ENCODE assay signal across 32 cellular contexts in genomic region chr1:26215246-26215645, GRCh38. TPM values are rescaled to one million over a fixed set of nuclear protein-coding genes. Genes with fewer than 3 reads are reported as not detected.
"Had no signal": no experiment of that assay in that cellular context is flagged by ENCODE, and none has a peak within 500 bp of the region (broad histone marks: within the 10 kb centered on the region; RNA-seq: fewer than 3 reads in every experiment).

No MANE protein-coding gene starts in this region.

- ATAC-seq: effector memory CD8-positive, alpha-beta T cell; esophagus mucosa; gastrocnemius medialis; heart right ventricle; left cardiac atrium; left lung; left ventricle myocardium superior; lower lobe of right lung had no signal

- H3K4me3 ChIP-seq: colonic mucosa, esophagus squamous epithelium, gastrocnemius medialis, heart right ventricle, left lung, lower lobe of right lung had no signal

- H3K4me3 Mint-ChIP-seq: dendritic cell treated with granulocyte-macrophage colony-stimulating factor and Interleukin-4, amounts not matched to agents 40 ng/mL and 50 ng/mL, for 4 days; effector memory CD8-positive, alpha-beta T cell; endodermal cell had no signal

- DNase-seq: colonic mucosa; cortex of kidney; effector CD8-positive, alpha-beta T cell; effector memory CD8-positive, alpha-beta T cell; endodermal cell; erythroblast; esophagus squamous epithelium; foreskin fibroblast; foreskin melanocyte; gastrocnemius medialis; glutamatergic neuron; head of caudate nucleus; heart right ventricle; hippocampal formation; left cardiac atrium; left lung; left ventricle myocardium superior; lower lobe of right lung; mesenchymal stem cell; midbrain had no signal

- H3K4me1 ChIP-seq: colonic mucosa, heart right ventricle, left lung, lower lobe of right lung had no signal

- H3K9me3 Mint-ChIP-seq: dendritic cell treated with granulocyte-macrophage colony-stimulating factor and Interleukin-4, amounts not matched to agents 40 ng/mL and 50 ng/mL, for 4 days; effector memory CD8-positive, alpha-beta T cell; endodermal cell had no signal

- H3K27ac Mint-ChIP-seq: dendritic cell treated with granulocyte-macrophage colony-stimulating factor and Interleukin-4, amounts not matched to agents 40 ng/mL and 50 ng/mL, for 4 days; endodermal cell had no signal

- H3K27me3 ChIP-seq: colonic mucosa, gastrocnemius medialis, heart right ventricle had no signal

- H3K9me3 ChIP-seq: colonic mucosa, esophagus squamous epithelium, gastrocnemius medialis, heart right ventricle, left lung, lower lobe of right lung had no signal

- H3K36me3 ChIP-seq: colonic mucosa, esophagus squamous epithelium, gastrocnemius medialis, heart right ventricle, left lung, lower lobe of right lung had no signal

- H3K27ac ChIP-seq: colonic mucosa, epithelial cell of prostate, esophagus squamous epithelium, gastrocnemius medialis, heart right ventricle, left lung, lower lobe of right lung had no signal

RNA-seq across cellular contexts. Expression of gene CATSPER4, which starts 24.8 kb away (rescaled TPM):
- total RNA-seq: chondrocyte, colonic mucosa, dermis microvascular lymphatic vessel endothelial cell, esophagus mucosa, esophagus squamous epithelium, gastrocnemius medialis, glomerular endothelial cell, heart right ventricle, left cardiac atrium, left lung, left ventricle myocardium superior, lower leg skin, lower lobe of right lung, lung microvascular endothelial cell, mononuclear cell, mucosa of gallbladder had no signal
- polyA plus RNA-seq: heart right ventricle had no signal

RNA-seq across cellular contexts. Expression of gene CNKSR1, which starts 38.0 kb away (rescaled TPM):
- total RNA-seq: dermis microvascular lymphatic vessel endothelial cell, glomerular endothelial cell, lung microvascular endothelial cell had no signal

RNA-seq across cellular contexts. Expression of gene ZNF593OS, which starts 43.6 kb away (rescaled TPM):
- total RNA-seq: chondrocyte, colonic mucosa, dermis microvascular lymphatic vessel endothelial cell, endodermal cell, esophagus squamous epithelium, glomerular endothelial cell, heart right ventricle, kidney epithelial cell, left cardiac atrium, left lung, left ventricle myocardium superior, lower leg skin, lower lobe of right lung, lung microvascular endothelial cell, mononuclear cell had no signal
- polyA plus RNA-seq: keratinocyte had no signal
